In the genomic region with DNA sequence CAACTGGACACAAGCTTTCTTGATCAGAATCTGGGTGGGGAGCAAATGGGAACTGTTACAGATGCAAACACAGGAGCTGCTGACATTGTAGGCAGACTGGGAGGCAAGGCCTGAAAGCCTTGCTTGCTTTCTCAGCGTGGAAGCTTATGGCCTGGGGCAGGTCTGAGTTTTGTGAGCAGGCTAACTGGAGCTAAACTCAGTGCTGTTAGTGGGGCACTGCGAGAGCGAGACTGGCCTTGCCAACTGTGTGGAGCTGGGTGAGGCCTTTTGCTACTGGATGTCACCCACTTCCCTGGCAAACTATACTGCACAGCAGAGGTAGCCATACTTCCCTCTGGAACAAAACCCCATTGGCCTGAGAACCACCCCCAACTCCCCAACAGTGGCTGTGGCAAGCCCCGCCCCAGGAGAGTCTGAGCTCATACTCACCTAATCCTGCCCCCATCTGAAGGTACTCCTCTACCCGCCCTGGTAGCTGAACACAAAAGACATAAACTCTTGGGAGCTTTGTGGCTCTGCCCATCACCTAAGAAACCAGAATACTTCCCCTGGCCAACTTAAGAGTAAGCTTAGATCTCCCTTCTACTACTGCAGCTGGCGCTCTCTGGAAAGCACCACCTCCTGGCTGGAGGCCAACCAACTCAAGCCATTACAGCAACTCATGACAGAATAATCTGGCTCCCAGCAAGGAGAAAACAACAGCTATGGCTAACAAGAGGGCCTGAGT, we compare ENCODE assay signal across 11 cellular contexts. TPM values are rescaled to one million over a fixed set of nuclear protein-coding genes. Genes with fewer than 3 reads are reported as not detected.
A peak's percentile ranks its signal among the peaks of the same experiment; 100 is the strongest.
DNase-seq lines count a peak whose midpoint lies in the region; ATAC-seq and TF ChIP-seq lines count a peak whose summit lies in the region.
"Had no signal": no experiment of that assay in that cellular context is flagged by ENCODE, and none has a peak within 500 bp of the region (broad histone marks: within the 10 kb centered on the region; RNA-seq: fewer than 3 reads in every experiment).

No MANE protein-coding gene starts in this region.

- DNase-seq in MCF 10A (ENCODE audit: unreplicated experiment): peak; percentile 6
- no peak for DNase-seq in breast epithelium (ENCODE audit: low spot score in 2 of 2)
- peak; percentile 71 for DNase-seq in amniotic epithelial cell (ENCODE audit: low read depth)
- peak in 1 of 2 donors; percentile 43 for DNase-seq in foreskin keratinocyte
- DNase-seq in lower lobe of right lung: no peak
- DNase-seq in 8988T: no peak
- DNase-seq: small intestine had no signal

- H3K27me3 ChIP-seq in breast epithelium: no peaks in the 10 kb centered on the region
- H3K27me3 ChIP-seq in foreskin keratinocyte: no peaks in the 10 kb centered on the region
- H3K27me3 ChIP-seq in lower lobe of right lung (ENCODE audit: low read depth): no peaks in the 10 kb centered on the region

- no peaks in the 10 kb centered on the region for H3K4me1 Mint-ChIP-seq in MCF 10A (ENCODE audit: insufficient read depth, unreplicated experiment)
- H3K4me1 Mint-ChIP-seq: B cell had no signal

- no peaks in the 10 kb centered on the region for H3K27me3 Mint-ChIP-seq in MCF 10A (ENCODE audit: insufficient read depth, unreplicated experiment)
- H3K27me3 Mint-ChIP-seq: B cell had no signal

- POLR2A ChIA-PET in MCF 10A (lab: Yijun Ruan, JAX): no interaction called here

- H3K27ac Mint-ChIP-seq in MCF 10A (ENCODE audit: low read depth, unreplicated experiment): no peak overlapping the region
- H3K27ac Mint-ChIP-seq: B cell had no signal

- BruUV-seq in MCF 10A (replicated peaks; lab: Mats Ljungman, UMichigan): no TSS peak

- no peaks in the 10 kb centered on the region for H3K36me3 ChIP-seq in breast epithelium
- no peaks in the 10 kb centered on the region for H3K36me3 ChIP-seq in lower lobe of right lung

- no peak for TF ChIP-seq CTCF in MCF 10A (IDR thresholded peaks at IDR 0.05; ENCODE audit: unreplicated experiment)
- TF ChIP-seq CTCF in breast epithelium (IDR thresholded peaks at IDR 0.05): no peak
- TF ChIP-seq CTCF in foreskin keratinocyte (conservative IDR thresholded peaks at IDR 0.05): no peak
- no peak for TF ChIP-seq CTCF in lower lobe of right lung (IDR thresholded peaks at IDR 0.05)

- peak; percentile 67 for ATAC-seq in foreskin keratinocyte
- ATAC-seq in GM21528 (IDR thresholded peaks at IDR 0.05; ENCODE audit: low FRiP score, unreplicated experiment): no peak
- ATAC-seq in lower lobe of right lung: no peak
- ATAC-seq in GM19455 (IDR thresholded peaks at IDR 0.05; ENCODE audit: unreplicated experiment): no peak

- H3K9me3 Mint-ChIP-seq in MCF 10A (ENCODE audit: unreplicated experiment): peaks cover 8% of the 10 kb centered on the region

- no peak overlapping the region for H3K4me3 ChIP-seq in breast epithelium
- no peak overlapping the region for H3K4me3 ChIP-seq in lower lobe of right lung

- H3K27ac ChIP-seq in breast epithelium: no peak overlapping the region
- peak overlapping the region; percentile 31 for H3K27ac ChIP-seq in foreskin keratinocyte
- no peak overlapping the region for H3K27ac ChIP-seq in lower lobe of right lung
- H3K27ac ChIP-seq: VCaP had no signal

- H3K36me3 Mint-ChIP-seq in MCF 10A (ENCODE audit: insufficient read depth, unreplicated experiment): no peaks in the 10 kb centered on the region

- H3K4me1 ChIP-seq in breast epithelium (no peaks in the 10 kb centered on the region), foreskin keratinocyte (no peaks in the 10 kb centered on the region), lower lobe of right lung (no peaks in the 10 kb centered on the region)

- no peak overlapping the region for H3K4me3 Mint-ChIP-seq in MCF 10A (ENCODE audit: unreplicated experiment)
- H3K4me3 Mint-ChIP-seq: B cell had no signal

- intact Hi-C loops in MCF 10A (cut with micrococcal nuclease) (no loop called here), breast epithelium (cut with DNase I; ENCODE audit: low total_unique reads) (no loop called here), lower lobe of right lung (cut with DNase I) (no loop called here)

- H3K9me3 ChIP-seq in breast epithelium (no peaks in the 10 kb centered on the region), lower lobe of right lung (no peaks in the 10 kb centered on the region)

- TF ChIP-seq POLR2A in breast epithelium (IDR thresholded peaks at IDR 0.05): no peak

- CTCF ChIA-PET in MCF 10A (lab: Yijun Ruan, JAX): interaction anchor here (0.5 to 1.5 kb wide), 5 partner anchors 9 to 785 kb away, joined by 3 to 5 read pairs (median 3); no protein-coding TSS in a partner anchor

RNA-seq across cellular contexts. Expression of gene CFAP20DC, which starts 42.9 kb away (rescaled TPM):
- total RNA-seq in MCF 10A (2022) (1.1 and 1.5 TPM in 2 replicates), breast epithelium (1 to 10 TPM in 2 of 3 donors, under 1 TPM in 1; 0.44 to 3.3 (median 2.4) TPM), foreskin keratinocyte (5.6 and 8.5 TPM in 2 replicates), lower lobe of right lung (0.71 TPM)
- 3.2 and 3.3 TPM in 2 replicates for polyA plus RNA-seq in foreskin keratinocyte

Comparison
In these comparisons a context has a peak if more than half of its experiments do, and no peak if none do; other contexts are left out.
1. DNase-seq: peak in MCF 10A (single experiment) and amniotic epithelial cell (single experiment); none in breast epithelium (0 of 2), lower lobe of right lung (single experiment) and 8988T (single experiment).